Comparison of ENCODE assay signal across 8 cellular contexts in the genomic region with DNA sequence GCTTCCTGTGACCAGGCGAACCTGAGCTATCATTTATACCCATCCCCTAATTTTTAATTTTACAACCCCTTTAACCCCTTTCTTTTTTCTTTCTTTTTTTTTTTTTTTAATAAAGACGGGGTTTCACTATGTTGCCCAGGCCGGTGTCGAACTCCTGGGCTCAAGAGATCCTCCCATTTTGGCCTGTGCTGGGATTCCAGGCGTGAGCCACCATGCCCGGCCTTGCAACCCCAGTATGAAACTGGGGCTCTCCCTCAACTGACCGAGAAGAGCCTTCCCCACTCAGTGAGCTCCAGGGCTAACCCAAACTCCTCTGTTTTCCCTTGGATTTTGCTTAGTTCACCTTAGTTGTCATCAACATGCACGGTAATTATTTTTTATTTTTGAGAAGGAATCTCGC. TPM values are rescaled to one million over a fixed set of nuclear protein-coding genes. Genes with fewer than 3 reads are reported as not detected.
DNase-seq lines count a peak whose midpoint lies in the region; ATAC-seq and TF ChIP-seq lines count a peak whose summit lies in the region.

No MANE protein-coding gene starts in this region.

- H3K4me1 ChIP-seq in muscle layer of duodenum (ENCODE audit: control insufficient read depth in 1 of 2, insufficient read depth in 2 of 2, low read length in 2 of 2) = peaks cover 11 to 31% of the 10 kb centered on the region in 2 donors

- H3K36me3 ChIP-seq in muscle layer of duodenum (ENCODE audit: control insufficient read depth in 1 of 2, insufficient read depth in 2 of 2, low read length in 2 of 2) = peaks cover 0 to 5% of the 10 kb centered on the region in 2 donors

- peak overlapping the region; percentile 96 for H3K4me3 ChIP-seq in AG10803 (ENCODE audit: low read length)
- peak overlapping the region; percentile 93 to 95 for H3K4me3 ChIP-seq in muscle layer of duodenum (ENCODE audit: low read depth in 1 of 2, low read length in 2 of 2)

- H3K27ac ChIP-seq in muscle layer of duodenum (ENCODE audit: low read length) = peak overlapping the region; percentile 96

- no peaks in the 10 kb centered on the region for H3K27me3 Mint-ChIP-seq in IgD-negative memory B cell
- H3K27me3 Mint-ChIP-seq in chondrocyte (ENCODE audit: low read depth) = no peaks in the 10 kb centered on the region

- H3K36me3 Mint-ChIP-seq in IgD-negative memory B cell (no peaks in the 10 kb centered on the region), chondrocyte (ENCODE audit: low read depth) (peaks cover 4% of the 10 kb centered on the region)

- H3K4me1 Mint-ChIP-seq in IgD-negative memory B cell = peaks cover 34 to 39% (median 34%) of the 10 kb centered on the region in 3 donors
- peaks cover 34% of the 10 kb centered on the region for H3K4me1 Mint-ChIP-seq in chondrocyte (ENCODE audit: low read depth)

- H3K27me3 ChIP-seq in muscle layer of duodenum (ENCODE audit: low read depth, low read length) = no peaks in the 10 kb centered on the region

- no peaks in the 10 kb centered on the region for H3K9me3 Mint-ChIP-seq in IgD-negative memory B cell
- no peaks in the 10 kb centered on the region for H3K9me3 Mint-ChIP-seq in chondrocyte (ENCODE audit: low read depth)

- DNase-seq in AG10803 (ENCODE audit: low read depth) (no peak), chondrocyte (ENCODE audit: low spot score) (no peak), foreskin melanocyte (no peak), Ammon's horn (ENCODE audit: low spot score) (no peak)
- DNase-seq in stimulated activated CD4-positive, alpha-beta T cell treated with anti-CD3 and anti-CD28 coated beads, Interleukin-4, amount 100 ng/mL, for 1 hour = no peak

- peak overlapping the region; percentile 93 to 100 (median 99) for H3K27ac Mint-ChIP-seq in IgD-negative memory B cell
- H3K27ac Mint-ChIP-seq in chondrocyte (ENCODE audit: unreplicated experiment) = peak overlapping the region; percentile 100

- no peaks in the 10 kb centered on the region for H3K9me3 ChIP-seq in muscle layer of duodenum (ENCODE audit: control insufficient read depth in 1 of 2, low read length in 2 of 2)

- ATAC-seq in HG03159 (IDR thresholded peaks at IDR 0.05; ENCODE audit: unreplicated experiment) = no peak

- H3K4me3 Mint-ChIP-seq in IgD-negative memory B cell (peak overlapping the region; percentile 97 to 100 (median 98)), chondrocyte (ENCODE audit: unreplicated experiment) (peak overlapping the region; percentile 100)

- TF ChIP-seq CTCF in AG10803 (conservative IDR thresholded peaks at IDR 0.05; ENCODE audit: low read length) (no peak), chondrocyte (IDR thresholded peaks at IDR 0.05) (no peak)

RNA-seq across cellular contexts. Expression of gene CPSF2, which starts 1.0 kb away (rescaled TPM):
- 27.7 TPM for polyA plus RNA-seq in IgD-negative memory B cell
- 58.0 to 83.0 TPM (median 65.0 TPM) in 3 replicates for total RNA-seq in chondrocyte

RNA-seq across cellular contexts. Expression of gene NDUFB1, which starts 1.3 kb away (rescaled TPM):
- polyA plus RNA-seq in IgD-negative memory B cell = 279 TPM
- total RNA-seq in chondrocyte = 77.3 to 117 TPM (median 90.4 TPM) in 3 replicates

RNA-seq across cellular contexts. Expression of gene ATXN3, which starts 16.4 kb away (rescaled TPM):
- polyA plus RNA-seq in IgD-negative memory B cell = 22.7 TPM
- total RNA-seq in chondrocyte = 20.0 to 26.5 TPM (median 20.4 TPM) in 3 replicates
